ENCODE assay signal across 2 cellular contexts in genomic region chr21:28982637-28983036, GRCh38.
A peak's percentile ranks its signal among the peaks of the same experiment; 100 is the strongest.
TF ChIP-seq lines count a peak whose summit lies in the region.

No MANE protein-coding gene starts in this region.

TF ChIP-seq in GM12891, 5 proteins besides CTCF, POLR2A, EP300 and RAD21 (continued from another document):
- TF ChIP-seq SPI1 (IDR thresholded peaks at IDR 0.05; ENCODE audit: low read depth, low read length) = no peak
- TF ChIP-seq TAF1 (IDR thresholded peaks at IDR 0.05; ENCODE audit: low read depth, low read length) = no peak

TF ChIP-seq in K562, 482 proteins besides CTCF, POLR2A, EP300 and RAD21:
- TF ChIP-seq, protein P1, sequence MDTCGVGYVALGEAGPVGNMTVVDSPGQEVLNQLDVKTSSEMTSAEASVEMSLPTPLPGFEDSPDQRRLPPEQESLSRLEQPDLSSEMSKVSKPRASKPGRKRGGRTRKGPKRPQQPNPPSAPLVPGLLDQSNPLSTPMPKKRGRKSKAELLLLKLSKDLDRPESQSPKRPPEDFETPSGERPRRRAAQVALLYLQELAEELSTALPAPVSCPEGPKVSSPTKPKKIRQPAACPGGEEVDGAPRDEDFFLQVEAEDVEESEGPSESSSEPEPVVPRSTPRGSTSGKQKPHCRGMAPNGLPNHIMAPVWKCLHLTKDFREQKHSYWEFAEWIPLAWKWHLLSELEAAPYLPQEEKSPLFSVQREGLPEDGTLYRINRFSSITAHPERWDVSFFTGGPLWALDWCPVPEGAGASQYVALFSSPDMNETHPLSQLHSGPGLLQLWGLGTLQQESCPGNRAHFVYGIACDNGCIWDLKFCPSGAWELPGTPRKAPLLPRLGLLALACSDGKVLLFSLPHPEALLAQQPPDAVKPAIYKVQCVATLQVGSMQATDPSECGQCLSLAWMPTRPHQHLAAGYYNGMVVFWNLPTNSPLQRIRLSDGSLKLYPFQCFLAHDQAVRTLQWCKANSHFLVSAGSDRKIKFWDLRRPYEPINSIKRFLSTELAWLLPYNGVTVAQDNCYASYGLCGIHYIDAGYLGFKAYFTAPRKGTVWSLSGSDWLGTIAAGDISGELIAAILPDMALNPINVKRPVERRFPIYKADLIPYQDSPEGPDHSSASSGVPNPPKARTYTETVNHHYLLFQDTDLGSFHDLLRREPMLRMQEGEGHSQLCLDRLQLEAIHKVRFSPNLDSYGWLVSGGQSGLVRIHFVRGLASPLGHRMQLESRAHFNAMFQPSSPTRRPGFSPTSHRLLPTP (IDR thresholded peaks at IDR 0.05; ENCODE audit: borderline replicate concordance, extremely low read depth, insufficient read length) = no peak
- TF ChIP-seq, protein P2, sequence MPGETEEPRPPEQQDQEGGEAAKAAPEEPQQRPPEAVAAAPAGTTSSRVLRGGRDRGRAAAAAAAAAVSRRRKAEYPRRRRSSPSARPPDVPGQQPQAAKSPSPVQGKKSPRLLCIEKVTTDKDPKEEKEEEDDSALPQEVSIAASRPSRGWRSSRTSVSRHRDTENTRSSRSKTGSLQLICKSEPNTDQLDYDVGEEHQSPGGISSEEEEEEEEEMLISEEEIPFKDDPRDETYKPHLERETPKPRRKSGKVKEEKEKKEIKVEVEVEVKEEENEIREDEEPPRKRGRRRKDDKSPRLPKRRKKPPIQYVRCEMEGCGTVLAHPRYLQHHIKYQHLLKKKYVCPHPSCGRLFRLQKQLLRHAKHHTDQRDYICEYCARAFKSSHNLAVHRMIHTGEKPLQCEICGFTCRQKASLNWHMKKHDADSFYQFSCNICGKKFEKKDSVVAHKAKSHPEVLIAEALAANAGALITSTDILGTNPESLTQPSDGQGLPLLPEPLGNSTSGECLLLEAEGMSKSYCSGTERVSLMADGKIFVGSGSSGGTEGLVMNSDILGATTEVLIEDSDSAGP (CRISPR knock-in tag; IDR thresholded peaks at IDR 0.05) = no peak
- no peak for TF ChIP-seq DLX4 (CRISPR knock-in tag; IDR thresholded peaks at IDR 0.05)
- no peak for TF ChIP-seq FIP1L1 (IDR thresholded peaks at IDR 0.05; ENCODE audit: low read depth, low read length, poor library complexity, severe bottlenecking)
- TF ChIP-seq BRCA1 (IDR thresholded peaks at IDR 0.05) = no peak
- no peak for TF ChIP-seq BRCA1 (CRISPR knock-in tag; IDR thresholded peaks at IDR 0.05)
- TF ChIP-seq ZNF76 (CRISPR knock-in tag; IDR thresholded peaks at IDR 0.05; ENCODE audit: borderline replicate concordance) = no peak
- TF ChIP-seq, protein P3, sequence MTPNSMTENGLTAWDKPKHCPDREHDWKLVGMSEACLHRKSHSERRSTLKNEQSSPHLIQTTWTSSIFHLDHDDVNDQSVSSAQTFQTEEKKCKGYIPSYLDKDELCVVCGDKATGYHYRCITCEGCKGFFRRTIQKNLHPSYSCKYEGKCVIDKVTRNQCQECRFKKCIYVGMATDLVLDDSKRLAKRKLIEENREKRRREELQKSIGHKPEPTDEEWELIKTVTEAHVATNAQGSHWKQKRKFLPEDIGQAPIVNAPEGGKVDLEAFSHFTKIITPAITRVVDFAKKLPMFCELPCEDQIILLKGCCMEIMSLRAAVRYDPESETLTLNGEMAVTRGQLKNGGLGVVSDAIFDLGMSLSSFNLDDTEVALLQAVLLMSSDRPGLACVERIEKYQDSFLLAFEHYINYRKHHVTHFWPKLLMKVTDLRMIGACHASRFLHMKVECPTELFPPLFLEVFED (CRISPR knock-in tag; conservative IDR thresholded peaks at IDR 0.05) = no peak
- peak; percentile 25; the same call in 1 of the 2 replicates for TF ChIP-seq MAFF (IDR thresholded peaks at IDR 0.05; ENCODE audit: low read length)
- TF ChIP-seq ZNF79 (CRISPR knock-in tag; IDR thresholded peaks at IDR 0.05; ENCODE audit: low read depth) = no peak
- TF ChIP-seq TRIM24 (IDR thresholded peaks at IDR 0.05) = no peak
- TF ChIP-seq MAFG (tag; conservative IDR thresholded peaks at IDR 0.05) = peak; percentile 55
- no peak for TF ChIP-seq SNIP1 (IDR thresholded peaks at IDR 0.05; ENCODE audit: low read depth)
- TF ChIP-seq SAFB (IDR thresholded peaks at IDR 0.05; ENCODE audit: borderline replicate concordance, low read depth, low read length) = no peak
- TF ChIP-seq CREB1 (IDR thresholded peaks at IDR 0.05) = no peak
- no peak for TF ChIP-seq CREB1 (CRISPR knock-in tag; IDR thresholded peaks at IDR 0.05)
- peak; percentile 17; the same call in 1 of the 2 replicates for TF ChIP-seq MAFK (IDR thresholded peaks at IDR 0.05; ENCODE audit: low read length)
- TF ChIP-seq RBM17 (IDR thresholded peaks at IDR 0.05; ENCODE audit: borderline replicate concordance, low read depth, low read length) = no peak
- TF ChIP-seq KLF13 (tag; IDR thresholded peaks at IDR 0.05; ENCODE audit: borderline replicate concordance, low read depth) = no peak
- peak; percentile 60; the same call in 1 of the 2 replicates for TF ChIP-seq C11orf30 (IDR thresholded peaks at IDR 0.05; ENCODE audit: low read depth)
- peak; percentile 71 for TF ChIP-seq ZNF316 (IDR thresholded peaks at IDR 0.05)
- no peak for TF ChIP-seq SRSF3 (IDR thresholded peaks at IDR 0.05; ENCODE audit: insufficient read depth, low read length)
